In genomic region chr9:124017064-124017928, GRCh38 we compare ENCODE assay signal across 13 cellular contexts. TPM values are rescaled to one million over a fixed set of nuclear protein-coding genes. Genes with fewer than 3 reads are reported as not detected.
DNase-seq lines count a peak whose midpoint lies in the region; ATAC-seq, FAIRE-seq and TF ChIP-seq lines count a peak whose summit lies in the region.
"Had no signal": no experiment of that assay in that cellular context is flagged by ENCODE, and none has a peak within 500 bp of the region (broad histone marks: within the 10 kb centered on the region; RNA-seq: fewer than 3 reads in every experiment).

No MANE protein-coding gene starts in this region.

- DNase-seq in activated naive CD4-positive, alpha-beta T cell treated with Interleukin-2 at 50 U/mL for 16 hours, result no peak
- no peak for DNase-seq in activated T-cell treated with anti-CD3 and anti-CD28 coated beads, Interleukin-2, amount 50 U/mL, for 72 hours
- DNase-seq in HepG2 (ENCODE audit: low spot score), result no peak
- no peak for DNase-seq in H4 (ENCODE audit: low spot score)
- no peak for DNase-seq in NCI-H526 (lab: John Stamatoyannopoulos, UW)
- DNase-seq in T-helper 9 cell, result no peak
- DNase-seq: NCI-H526 treated with DMSO at 0.1 percent for 48 hours had no signal

- H3K4me3 Mint-ChIP-seq in activated naive CD4-positive, alpha-beta T cell treated with anti-CD3 and anti-CD28 coated beads, Interleukin-2, amount 50 U/mL, for 24 hours, result peak overlapping the region; percentile 78
- peak overlapping the region; percentile 52 to 64 for H3K4me3 Mint-ChIP-seq in activated T-cell treated with anti-CD3 and anti-CD28 coated beads, Interleukin-2, amount 50 U/mL, for 72 hours

- H3K9ac ChIP-seq in HepG2 (ENCODE audit: insufficient read depth, low read depth, low read length) (no peak overlapping the region), subcutaneous abdominal adipose tissue (ENCODE audit: low read length in 5 of 5) (no peak overlapping the region)

- H3K79me2 ChIP-seq in HepG2 (ENCODE audit: insufficient read depth, low read length), result no peaks in the 10 kb centered on the region

- H3K36me3 Mint-ChIP-seq in activated naive CD4-positive, alpha-beta T cell treated with anti-CD3 and anti-CD28 coated beads, Interleukin-2, amount 50 U/mL, for 24 hours, result no peaks in the 10 kb centered on the region
- H3K36me3 Mint-ChIP-seq in activated T-cell treated with anti-CD3 and anti-CD28 coated beads, Interleukin-2, amount 50 U/mL, for 72 hours (ENCODE audit: insufficient read depth in 2 of 2), result peaks cover 1 to 7% of the 10 kb centered on the region in 2 donors

- CTCF ChIA-PET in HepG2 (lab: Yijun Ruan, JAX; ENCODE audit: low intra/inter-chr PET ratio, low total read pairs), result no interaction called here

- WGBS in HepG2 (ENCODE audit: low lambda C conversion rate), result 19% methylated on average over 24 of the region's 73 CpGs

- intact Hi-C loops in HepG2 (cut with micrococcal nuclease; ENCODE audit: unreplicated experiment), result no loop called here

- no peak for TF ChIP-seq EP300 in HepG2 (IDR thresholded peaks at IDR 0.05; ENCODE audit: low read depth in 2 of 2, low read length in 2 of 2)
- TF ChIP-seq EP300 in HepG2 (CRISPR knock-in tag; IDR thresholded peaks at IDR 0.05; ENCODE audit: borderline replicate concordance), result no peak

- peak overlapping the region; percentile 2 for H3K27ac Mint-ChIP-seq in activated naive CD4-positive, alpha-beta T cell treated with anti-CD3 and anti-CD28 coated beads, Interleukin-2, amount 50 U/mL, for 24 hours
- peak overlapping the region; percentile 34 for H3K27ac Mint-ChIP-seq in activated T-cell treated with anti-CD3 and anti-CD28 coated beads, Interleukin-2, amount 50 U/mL, for 72 hours

- H3K9me3 ChIP-seq in HepG2 (ENCODE audit: low read length) (no peaks in the 10 kb centered on the region), subcutaneous abdominal adipose tissue (ENCODE audit: control insufficient read depth in 5 of 5, low read length in 5 of 5) (no peaks in the 10 kb centered on the region)

- no peak for TF ChIP-seq CTCF in HepG2 (CRISPR knock-in tag; IDR thresholded peaks at IDR 0.05)

- peaks cover 28% of the 10 kb centered on the region for H3K4me1 ChIP-seq in HepG2 (ENCODE audit: insufficient read depth, low read length)
- peaks cover 0 to 63% (median 48%) of the 10 kb centered on the region in 5 donors for H3K4me1 ChIP-seq in subcutaneous abdominal adipose tissue (ENCODE audit: control insufficient read depth in 5 of 5, insufficient read depth in 5 of 5, low read length in 5 of 5)

- peaks cover 10% of the 10 kb centered on the region; the same call in 1 of the 2 replicates for H4K20me1 ChIP-seq in HepG2 (ENCODE audit: insufficient read depth, low read length)

- no peak for ATAC-seq in activated T-cell treated with anti-CD3 and anti-CD28 coated beads, Interleukin-2, amount 50 U/mL, for 72 hours (replicated peaks in 1 of 2)
- no peak for ATAC-seq in HepG2
- ATAC-seq: HCT116 had no signal

- no peak for TF ChIP-seq RAD21 in HepG2 (CRISPR knock-in tag; IDR thresholded peaks at IDR 0.05)

- no peaks in the 10 kb centered on the region for H3K9me3 Mint-ChIP-seq in activated naive CD4-positive, alpha-beta T cell treated with anti-CD3 and anti-CD28 coated beads, Interleukin-2, amount 50 U/mL, for 24 hours
- no peaks in the 10 kb centered on the region for H3K9me3 Mint-ChIP-seq in activated T-cell treated with anti-CD3 and anti-CD28 coated beads, Interleukin-2, amount 50 U/mL, for 72 hours

- no peak for FAIRE-seq in HepG2 (lab: Jason Lieb, UNC)
- FAIRE-seq: frontal cortex, GM18507 had no signal

- H3K27ac ChIP-seq in HepG2 (ENCODE audit: extremely low read length, insufficient read depth, low read length), result no peak overlapping the region
- no peak overlapping the region for H3K27ac ChIP-seq in subcutaneous abdominal adipose tissue (ENCODE audit: low read depth, low read length)

- POLR2A ChIA-PET in HepG2 (lab: Yijun Ruan, JAX), result no interaction called here

- H3K4me1 Mint-ChIP-seq in activated naive CD4-positive, alpha-beta T cell treated with anti-CD3 and anti-CD28 coated beads, Interleukin-2, amount 50 U/mL, for 24 hours, result peaks cover 30% of the 10 kb centered on the region
- peaks cover 39% of the 10 kb centered on the region for H3K4me1 Mint-ChIP-seq in activated T-cell treated with anti-CD3 and anti-CD28 coated beads, Interleukin-2, amount 50 U/mL, for 72 hours (ENCODE audit: low read depth)

- BruUV-seq in HepG2 (replicated peaks; lab: Mats Ljungman, UMichigan), result no TSS peak

- H3K4me3 ChIP-seq in HepG2 (replicated peaks in 1 of 3; ENCODE audit: insufficient read depth in 1 of 3, low read depth in 2 of 3, low read length in 3 of 3) (peak overlapping the region; percentile 38 to 61 (median 39); a peak in 5 of 6 replicates), subcutaneous abdominal adipose tissue (ENCODE audit: low read depth in 1 of 5, low read length in 5 of 5) (peak overlapping the region in 3 of 5 donors; percentile 22 to 52 (median 43))

- in situ Hi-C loops in HepG2 (cut with HindIII; ENCODE audit: extremely low pct_ligation_motif_present, low pct_unique_long_range_greater_than_20kb), result no loop called here

- no peak for TF ChIP-seq POLR2A in HepG2 (IDR thresholded peaks at IDR 0.05; ENCODE audit: insufficient read depth in 1 of 2, low read depth in 2 of 2, low read length in 2 of 2)

- H2AFZ ChIP-seq in HepG2 (ENCODE audit: low read length), result no peak overlapping the region

- H3K36me3 ChIP-seq in HepG2 (replicated peaks in 1 of 2; ENCODE audit: control insufficient read depth in 1 of 2, insufficient read depth in 2 of 2, low read length in 2 of 2), result no peaks in the 10 kb centered on the region
- H3K36me3 ChIP-seq in subcutaneous abdominal adipose tissue (ENCODE audit: control insufficient read depth in 5 of 5, insufficient read depth in 5 of 5, low read length in 5 of 5), result no peaks in the 10 kb centered on the region

- H3K27me3 ChIP-seq in HepG2 (ENCODE audit: control insufficient read depth in 1 of 2, insufficient read depth in 2 of 2, low read length in 2 of 2), result peaks cover 39 to 97% of the 10 kb centered on the region in 2 experiments
- H3K27me3 ChIP-seq in subcutaneous abdominal adipose tissue (ENCODE audit: control insufficient read depth in 5 of 5, insufficient read depth in 4 of 5, low read length in 5 of 5), result peaks cover 75 to 98% (median 88%) of the 10 kb centered on the region in 5 donors

- H3K27me3 Mint-ChIP-seq in activated naive CD4-positive, alpha-beta T cell treated with anti-CD3 and anti-CD28 coated beads, Interleukin-2, amount 50 U/mL, for 24 hours, result peaks cover 55% of the 10 kb centered on the region
- H3K27me3 Mint-ChIP-seq in activated T-cell treated with anti-CD3 and anti-CD28 coated beads, Interleukin-2, amount 50 U/mL, for 72 hours (ENCODE audit: low read depth), result peaks cover 77% of the 10 kb centered on the region

- peak overlapping the region; percentile 59 for H3K4me2 ChIP-seq in HepG2 (ENCODE audit: low read depth, low read length)

TF ChIP-seq in HepG2, 621 proteins besides CTCF, POLR2A, EP300 and RAD21 (continues in another document):
- TF ChIP-seq PATZ1 (CRISPR knock-in tag; IDR thresholded peaks at IDR 0.05) (no peak), ZKSCAN5 (CRISPR knock-in tag; IDR thresholded peaks at IDR 0.05) (no peak), NFIB (CRISPR knock-in tag; IDR thresholded peaks at IDR 0.05; ENCODE audit: borderline replicate concordance) (no peak), PHF20 (CRISPR knock-in tag; IDR thresholded peaks at IDR 0.05) (no peak), CBX2 (IDR thresholded peaks at IDR 0.05; ENCODE audit: low read depth, low read length) (no peak), CBX2 (CRISPR knock-in tag; IDR thresholded peaks at IDR 0.05; ENCODE audit: low read depth) (0 out of 2 replicates have a peak, but pooled peaks have one; percentile 56)

RNA-seq across cellular contexts. Expression of gene LHX2, which starts 5.7 kb away (rescaled TPM):
- not detected for total RNA-seq in activated T-cell treated with anti-CD3 and anti-CD28 coated beads, Interleukin-2, amount 50 U/mL, for 72 hours
- total RNA-seq in HepG2 (2016; rRNA removed; fragmentation: Illumina TruSeq; extraction: Trizol), result not detected in 2 replicates
- not detected in 2 replicates for total RNA-seq in HepG2 (2016; cell fraction: cytosol; rRNA removed; fragmentation: Illumina TruSeq; extraction: Trizol; ENCODE audit: low read depth)
- total RNA-seq in HepG2 (2016; cell fraction: insoluble cytoplasmic fraction; rRNA removed; fragmentation: Illumina TruSeq; extraction: Trizol), result not detected in 2 replicates
- total RNA-seq in HepG2 (2016; cell fraction: membrane; rRNA removed; fragmentation: Illumina TruSeq; extraction: Trizol), result not detected in 2 replicates
- not detected in 2 replicates for total RNA-seq in HepG2 (2016; cell fraction: nucleus; rRNA removed; fragmentation: Illumina TruSeq; extraction: Trizol)
- not detected in 2 replicates for polyA plus RNA-seq in HepG2 (2011; rRNA removed)
- polyA plus RNA-seq in HepG2 (2011; cell fraction: cytosol; rRNA removed), result not detected in 2 replicates
- polyA plus RNA-seq in HepG2 (2011; cell fraction: nucleus; rRNA removed), result 0.12 TPM in 1 of 2 replicates, not detected in the other
- polyA plus RNA-seq in HepG2 (2012), result not detected in 2 replicates
- polyA plus RNA-seq in HepG2 (2016; cell fraction: cytosol; fragmentation: Illumina TruSeq; extraction: Trizol; ENCODE audit: low read depth), result not detected in 2 replicates
- polyA plus RNA-seq in HepG2 (2016; cell fraction: insoluble cytoplasmic fraction; fragmentation: Illumina TruSeq; extraction: Trizol; ENCODE audit: low read depth), result not detected in 2 replicates
- polyA plus RNA-seq in HepG2 (2016; cell fraction: membrane; fragmentation: Illumina TruSeq; extraction: Trizol; ENCODE audit: low read depth), result not detected in 2 replicates
- polyA plus RNA-seq in HepG2 (2016; cell fraction: nucleus; fragmentation: Illumina TruSeq; extraction: Trizol; ENCODE audit: insufficient read depth, low read depth), result not detected in 2 replicates
- 16.6 TPM in 1 of 2 replicates, not detected in the other for polyA minus RNA-seq in HepG2 (2011; rRNA and poly(A)+ RNA removed; ENCODE audit: low replicate concordance)
- 0.44 TPM in 1 of 2 replicates, not detected in the other for polyA minus RNA-seq in HepG2 (2011; cell fraction: cytosol; rRNA and poly(A)+ RNA removed)
- polyA minus RNA-seq in HepG2 (2011; cell fraction: nucleus; rRNA and poly(A)+ RNA removed), result not detected in 2 replicates
- total RNA-seq in H4 (2014; rRNA removed; shearing (Covaris generic)), result 2.2 and 8.5 TPM in 2 replicates
- total RNA-seq: posterior vena cava had no signal
